ENCODE assay signal across 8 cellular contexts in genomic region chr13:107867701-107868661, GRCh38.
DNase-seq lines count a peak whose midpoint lies in the region; ATAC-seq and TF ChIP-seq lines count a peak whose summit lies in the region.

No MANE protein-coding gene starts in this region.

- H3K36me3 ChIP-seq in CD8-positive, alpha-beta memory T cell (ENCODE audit: insufficient read depth, low read length), result no peaks in the 10 kb centered on the region
- no peaks in the 10 kb centered on the region for H3K36me3 ChIP-seq in WERI-Rb-1
- no peaks in the 10 kb centered on the region for H3K36me3 ChIP-seq in trophoblast cell (ENCODE audit: control insufficient read depth in 1 of 2, insufficient read depth in 2 of 2, low read length in 2 of 2)

- no peak overlapping the region for H2BK120ac ChIP-seq in trophoblast cell (ENCODE audit: insufficient read depth, low read length, poor library complexity)

- H3K9me3 Mint-ChIP-seq in CD8-positive, alpha-beta memory T cell, result peaks cover 4 to 18% (median 9%) of the 10 kb centered on the region in 5 donors

- peak overlapping the region; percentile 10 for H4K91ac ChIP-seq in trophoblast cell (ENCODE audit: low read depth, low read length)

- no peak overlapping the region for H2AK5ac ChIP-seq in trophoblast cell (ENCODE audit: low read length)

- H2BK12ac ChIP-seq in trophoblast cell (ENCODE audit: low read length), result no peak overlapping the region

- ATAC-seq in HG02870 (IDR thresholded peaks at IDR 0.05; ENCODE audit: unreplicated experiment), result no peak
- no peak for ATAC-seq in HG03378 (IDR thresholded peaks at IDR 0.05; ENCODE audit: unreplicated experiment)

- H3K27me3 ChIP-seq in CD8-positive, alpha-beta memory T cell (ENCODE audit: insufficient read depth, low read length, poor library complexity, severe bottlenecking), result no peaks in the 10 kb centered on the region
- peaks cover 13% of the 10 kb centered on the region for H3K27me3 ChIP-seq in WERI-Rb-1 (ENCODE audit: insufficient read depth, low read depth, severe bottlenecking)
- H3K27me3 ChIP-seq in trophoblast cell (ENCODE audit: insufficient read depth, low read length), result peaks cover 12% of the 10 kb centered on the region

- no peak overlapping the region for H4K8ac ChIP-seq in trophoblast cell (ENCODE audit: low read depth, low read length)

- POLR2A ChIA-PET in CD8-positive, alpha-beta memory T cell (lab: Charles Lee), result no interaction called here

- CTCF ChIA-PET in CD8-positive, alpha-beta memory T cell (lab: Charles Lee), result no interaction called here

- no peak overlapping the region for H3K14ac ChIP-seq in trophoblast cell (ENCODE audit: low read length)

- no peak for DNase-seq in CD8-positive, alpha-beta memory T cell
- DNase-seq in LNCaP clone FGC (ENCODE audit: low read depth), result no peak
- peak; percentile 85 for DNase-seq in WERI-Rb-1
- peak in 1 of 2 donors; percentile 25 for DNase-seq in foreskin fibroblast
- DNase-seq in trophoblast cell, result no peak
- DNase-seq in RKO (ENCODE audit: low spot score), result no peak

- H3K9ac ChIP-seq in trophoblast cell (ENCODE audit: low read length), result no peak overlapping the region

- TF ChIP-seq CTCF in LNCaP clone FGC (IDR thresholded peaks at IDR 0.05; ENCODE audit: control insufficient read depth, extremely low read depth, insufficient read depth) (peak; percentile 57), WERI-Rb-1 (IDR thresholded peaks at IDR 0.05; ENCODE audit: low read depth, low read length) (peak; percentile 94), foreskin fibroblast (IDR thresholded peaks at IDR 0.05; ENCODE audit: low read depth, low read length) (peak; percentile 12)

- H3K79me1 ChIP-seq in trophoblast cell (ENCODE audit: low read length), result peaks cover 1% of the 10 kb centered on the region

- WGBS in trophoblast cell (ENCODE audit: extremely low coverage, insufficient coverage, insufficient read length), result no CpG with 5 or more reads among the region's 81 CpGs

- H4K12ac ChIP-seq in trophoblast cell (ENCODE audit: low read depth, low read length), result no peak overlapping the region

- H3K4me3 Mint-ChIP-seq in CD8-positive, alpha-beta memory T cell, result no peak overlapping the region

- H3K79me2 ChIP-seq in trophoblast cell (ENCODE audit: control insufficient read depth, insufficient read depth, low read length, poor library complexity), result no peaks in the 10 kb centered on the region

- no peaks in the 10 kb centered on the region for H3K36me3 Mint-ChIP-seq in CD8-positive, alpha-beta memory T cell

- no peak overlapping the region for H3K4ac ChIP-seq in trophoblast cell (ENCODE audit: low read depth, low read length)

- H3K27ac ChIP-seq in CD8-positive, alpha-beta memory T cell (ENCODE audit: low read depth, low read length), result peak overlapping the region; percentile 3
- H3K27ac ChIP-seq in WERI-Rb-1 (no peak overlapping the region), trophoblast cell (ENCODE audit: low read depth, low read length) (no peak overlapping the region)

- no peak overlapping the region for H2BK5ac ChIP-seq in trophoblast cell (ENCODE audit: low read depth, low read length, poor library complexity)

- no peak overlapping the region for H3K23ac ChIP-seq in trophoblast cell (ENCODE audit: low read length)

- peak overlapping the region; percentile 71 for H2AFZ ChIP-seq in trophoblast cell (ENCODE audit: insufficient read depth, low read length, poor library complexity)

- no peaks in the 10 kb centered on the region for H3K4me1 ChIP-seq in CD8-positive, alpha-beta memory T cell (ENCODE audit: insufficient read depth, low read length)
- peaks cover 8 to 15% of the 10 kb centered on the region in 2 experiments for H3K4me1 ChIP-seq in trophoblast cell (ENCODE audit: control insufficient read depth in 1 of 2, insufficient read depth in 2 of 2, low read length in 2 of 2)

- no peak overlapping the region for H3K18ac ChIP-seq in trophoblast cell (ENCODE audit: low read length)

- no peaks in the 10 kb centered on the region for H3K9me3 ChIP-seq in CD8-positive, alpha-beta memory T cell (ENCODE audit: low read length)
- H3K9me3 ChIP-seq in WERI-Rb-1 (ENCODE audit: severe bottlenecking) (no peaks in the 10 kb centered on the region), trophoblast cell (ENCODE audit: insufficient read depth, low read depth, low read length) (no peaks in the 10 kb centered on the region)

- H3K27ac Mint-ChIP-seq in CD8-positive, alpha-beta memory T cell, result no peak overlapping the region

- H3K4me1 Mint-ChIP-seq in CD8-positive, alpha-beta memory T cell, result peaks cover 0 to 7% (median 0%) of the 10 kb centered on the region in 3 donors

- H3K4me2 ChIP-seq in trophoblast cell (ENCODE audit: low read length), result peak overlapping the region; percentile 100

- peak overlapping the region; percentile 31 for H3K4me3 ChIP-seq in CD8-positive, alpha-beta memory T cell (ENCODE audit: low read length)
- H3K4me3 ChIP-seq in LNCaP clone FGC (ENCODE audit: low read depth, low read length) (no peak overlapping the region), WERI-Rb-1 (ENCODE audit: low read depth, low read length) (peak overlapping the region; percentile 87), foreskin fibroblast (ENCODE audit: low read depth in 1 of 2, low read length in 2 of 2) (peak overlapping the region; percentile 43 to 46), trophoblast cell (ENCODE audit: low read depth, low read length) (peak overlapping the region; percentile 74)

- H3K27me3 Mint-ChIP-seq in CD8-positive, alpha-beta memory T cell, result peaks cover 11 to 44% of the 10 kb centered on the region in 2 donors

Comparison
In these comparisons a context has a peak if more than half of its experiments do, and no peak if none do; other contexts are left out.
1. CTCF ChIP-seq: peak in every context shown above with its lines; median percentile 94 in WERI-Rb-1; 57 in LNCaP clone FGC; 12 in foreskin fibroblast.